16 cellular contexts compared by ENCODE assay signal in genomic region chr19:40641306-40641705, GRCh38. TPM values are rescaled to one million over a fixed set of nuclear protein-coding genes. Genes with fewer than 3 reads are reported as not detected.
DNase-seq lines count a peak whose midpoint lies in the region; ATAC-seq, FAIRE-seq and TF ChIP-seq lines count a peak whose summit lies in the region.
"Had no signal": no experiment of that assay in that cellular context is flagged by ENCODE, and none has a peak within 500 bp of the region (broad histone marks: within the 10 kb centered on the region; RNA-seq: fewer than 3 reads in every experiment).

No MANE protein-coding gene starts in this region.

- dilution Hi-C loops in endothelial cell of umbilical vein (cut with MboI; ENCODE audit: extremely low pct_ligation_motif_present, low sequenced_read_pairs), result no loop called here

- no peak overlapping the region for H3K4me3 Mint-ChIP-seq in HFFc6
- H3K4me3 Mint-ChIP-seq: activated naive CD8-positive, alpha-beta T cell treated with anti-CD3 and anti-CD28 coated beads, Interleukin-2, amount 10 ng/mL, durations not matched to agents 7 days and 5 days; T-helper 17 cell had no signal

- H3K9me3 ChIP-seq in endothelial cell of umbilical vein (replicated peaks; ENCODE audit: control insufficient read depth, insufficient read depth, low read length), result no peaks in the 10 kb centered on the region
- H3K9me3 ChIP-seq in lower lobe of right lung, result no peaks in the 10 kb centered on the region
- H3K9me3 ChIP-seq in tibial artery, result no peaks in the 10 kb centered on the region

- DNase-seq in HFFc6, result no peak
- no peak for DNase-seq in endothelial cell of umbilical vein (ENCODE audit: low read depth, low spot score)
- no peak for DNase-seq in lower lobe of right lung
- no peak for DNase-seq in tibial artery
- DNase-seq in NCI-H1436 (lab: John Stamatoyannopoulos, UW), result no peak
- DNase-seq in GM12891 (ENCODE audit: insufficient read length, low spot score), result no peak
- no peak for DNase-seq in stimulated activated CD4-positive, alpha-beta T cell treated with anti-CD3 and anti-CD28 coated beads, Interleukin-1b, Interleukin-23, amount 100 ng/mL, for 48 hours
- DNase-seq: activated naive CD8-positive, alpha-beta T cell treated with anti-CD3 and anti-CD28 coated beads, Interleukin-2, amount 10 ng/mL, durations not matched to agents 7 days and 5 days; HCEC 1CT; NCI-H1092; NCI-H2081 treated with DMSO at 0.1 percent for 48 hours; NCI-H510A treated with DMSO at 0.1 percent for 48 hours; stimulated activated naive CD4-positive, alpha-beta T cell; T-helper 17 cell had no signal

- POLR2A ChIA-PET in endothelial cell of umbilical vein (lab: Charles Lee), result no interaction called here

- H3K27ac ChIP-seq in endothelial cell of umbilical vein (ENCODE audit: insufficient read depth, low read depth, low read length), result no peak overlapping the region
- peak overlapping the region; percentile 46 for H3K27ac ChIP-seq in lower lobe of right lung
- H3K27ac ChIP-seq in tibial artery, result peak overlapping the region; percentile 73 to 78

- ATAC-seq in lower lobe of right lung, result no peak
- no peak for ATAC-seq in GM18867 (IDR thresholded peaks at IDR 0.05; ENCODE audit: unreplicated experiment)
- ATAC-seq: T-helper 17 cell had no signal

- H3K4me1 ChIP-seq in endothelial cell of umbilical vein (ENCODE audit: control insufficient read depth, extremely low read depth, insufficient read depth, low read length) (peaks cover 20% of the 10 kb centered on the region), lower lobe of right lung (peaks cover 15% of the 10 kb centered on the region), tibial artery (peaks cover 0 to 63% (median 37%) of the 10 kb centered on the region in 4 donors)

- TF ChIP-seq CTCF in HFFc6 (IDR thresholded peaks at IDR 0.05), result no peak
- no peak for TF ChIP-seq CTCF in endothelial cell of umbilical vein (IDR thresholded peaks at IDR 0.05; ENCODE audit: extremely low read depth in 1 of 2, insufficient read depth in 1 of 2, low read depth in 1 of 2, low read length in 2 of 2)
- no peak for TF ChIP-seq CTCF in lower lobe of right lung (IDR thresholded peaks at IDR 0.05)
- TF ChIP-seq CTCF in tibial artery (IDR thresholded peaks at IDR 0.05), result no peak

- H3K27me3 Mint-ChIP-seq in HFFc6 (ENCODE audit: insufficient read depth), result peaks cover 3% of the 10 kb centered on the region; the same call in 1 of the 2 replicates

- H3K36me3 ChIP-seq in endothelial cell of umbilical vein (ENCODE audit: control insufficient read depth in 2 of 2, extremely low read depth in 1 of 2, insufficient read depth in 2 of 2, low read length in 2 of 2), result no peaks in the 10 kb centered on the region
- no peaks in the 10 kb centered on the region for H3K36me3 ChIP-seq in lower lobe of right lung
- H3K36me3 ChIP-seq in tibial artery, result no peaks in the 10 kb centered on the region

- no peaks in the 10 kb centered on the region for H3K27me3 ChIP-seq in endothelial cell of umbilical vein (ENCODE audit: control insufficient read depth in 2 of 2, insufficient read depth in 2 of 2, low read length in 2 of 2)
- H3K27me3 ChIP-seq in lower lobe of right lung (ENCODE audit: low read depth), result peaks cover 5% of the 10 kb centered on the region
- H3K27me3 ChIP-seq in tibial artery, result no peaks in the 10 kb centered on the region

- no peak overlapping the region for H3K4me3 ChIP-seq in endothelial cell of umbilical vein (replicated peaks in 1 of 3; ENCODE audit: insufficient read depth in 1 of 3, low read depth in 1 of 3, low read length in 3 of 3)
- no peak overlapping the region for H3K4me3 ChIP-seq in lower lobe of right lung
- H3K4me3 ChIP-seq in tibial artery, result no peak overlapping the region

- peaks cover 46% of the 10 kb centered on the region for H3K4me1 Mint-ChIP-seq in HFFc6 (ENCODE audit: low read depth)

- CTCF ChIA-PET in endothelial cell of umbilical vein (lab: Charles Lee), result interaction anchor here (0.6 kb wide), 1 partner anchor 349 kb away, joined by 3 read pairs; no protein-coding TSS in a partner anchor

- peak overlapping the region; percentile 21 for H3K9ac ChIP-seq in endothelial cell of umbilical vein (replicated peaks; ENCODE audit: extremely low read depth, insufficient read depth, low read length)

- no peaks in the 10 kb centered on the region for H4K20me1 ChIP-seq in endothelial cell of umbilical vein (replicated peaks; ENCODE audit: control insufficient read depth, extremely low read depth, insufficient read depth, low read length)

- FAIRE-seq in endothelial cell of umbilical vein (lab: Jason Lieb, UNC) (no peak), GM12891 (lab: Jason Lieb, UNC) (no peak)
- FAIRE-seq: urothelium cell line had no signal

- BruUV-seq in endothelial cell of umbilical vein (replicated peaks; lab: Mats Ljungman, UMichigan), result no TSS peak

- peak overlapping the region; percentile 59 for H3K27ac Mint-ChIP-seq in HFFc6
- H3K27ac Mint-ChIP-seq: activated naive CD8-positive, alpha-beta T cell treated with anti-CD3 and anti-CD28 coated beads, Interleukin-2, amount 10 ng/mL, durations not matched to agents 7 days and 5 days; T-helper 17 cell had no signal

- TF ChIP-seq POLR2A in endothelial cell of umbilical vein (IDR thresholded peaks at IDR 0.05; ENCODE audit: low read depth, low read length) (no peak), GM12891 (IDR thresholded peaks at IDR 0.05; ENCODE audit: low read depth, low read length) (no peak)

- no peaks in the 10 kb centered on the region for H3K9me1 ChIP-seq in endothelial cell of umbilical vein (replicated peaks; ENCODE audit: control insufficient read depth, extremely low read depth, insufficient read depth, low read length)

- intact Hi-C loops in endothelial cell of umbilical vein (cut with micrococcal nuclease), result no loop called here
- intact Hi-C loops in lower lobe of right lung (cut with DNase I), result no loop called here
- intact Hi-C loops in tibial artery (cut with DNase I; ENCODE audit: low total_unique reads), result no loop called here

- H3K4me2 ChIP-seq in endothelial cell of umbilical vein (ENCODE audit: insufficient read depth, low read length), result peak overlapping the region; percentile 9

- peak overlapping the region; percentile 70 for H2AFZ ChIP-seq in endothelial cell of umbilical vein (ENCODE audit: low read depth, low read length)

- H3K9me3 Mint-ChIP-seq in HFFc6, result no peaks in the 10 kb centered on the region
- H3K9me3 Mint-ChIP-seq: activated naive CD8-positive, alpha-beta T cell treated with anti-CD3 and anti-CD28 coated beads, Interleukin-2, amount 10 ng/mL, durations not matched to agents 7 days and 5 days had no signal

- H3K36me3 Mint-ChIP-seq in HFFc6 (ENCODE audit: low read depth), result no peaks in the 10 kb centered on the region
- H3K36me3 Mint-ChIP-seq: activated naive CD8-positive, alpha-beta T cell treated with anti-CD3 and anti-CD28 coated beads, Interleukin-2, amount 10 ng/mL, durations not matched to agents 7 days and 5 days had no signal

- no peaks in the 10 kb centered on the region for H3K79me2 ChIP-seq in endothelial cell of umbilical vein (ENCODE audit: control insufficient read depth, insufficient read depth, low read length)

TF ChIP-seq in endothelial cell of umbilical vein, 7 proteins besides CTCF, POLR2A, EP300 and RAD21:
- TF ChIP-seq POLR2AphosphoS5 (IDR thresholded peaks at IDR 0.05; ENCODE audit: insufficient read depth, low read depth, low read length), result no peak

TF ChIP-seq in GM12891, 5 proteins besides CTCF, POLR2A, EP300 and RAD21:
- no peak for TF ChIP-seq PAX5 (IDR thresholded peaks at IDR 0.05; ENCODE audit: insufficient read depth, low read length, severe bottlenecking)
- no peak for TF ChIP-seq POU2F2 (IDR thresholded peaks at IDR 0.05; ENCODE audit: low read depth, low read length)
- no peak for TF ChIP-seq POLR2AphosphoS5 (IDR thresholded peaks at IDR 0.05; ENCODE audit: low read depth, low read length)
- no peak for TF ChIP-seq TAF1 (IDR thresholded peaks at IDR 0.05; ENCODE audit: low read depth, low read length)
- TF ChIP-seq SPI1 (IDR thresholded peaks at IDR 0.05; ENCODE audit: low read depth, low read length), result no peak

RNA-seq across cellular contexts. Expression of gene LTBP4, which starts 40.1 kb away (rescaled TPM):
- total RNA-seq in HFFc6 (2021; fragmentation: NEBNext Ultra II Directional; extraction: Animal tissue kit (Norgen Biotek cat#: 25700)), result 10 to 100 TPM; 36.6 to 54.9 (median 51.4) TPM
- total RNA-seq in endothelial cell of umbilical vein, result 38.0 and 67.4 TPM in 2 replicates
- polyA plus RNA-seq in endothelial cell of umbilical vein, result 25.9 and 31.4 TPM in 2 replicates
- polyA plus RNA-seq in endothelial cell of umbilical vein (2011; cell fraction: cytosol; rRNA removed), result 17.5 and 20.4 TPM in 2 replicates
- 93.6 and 95.8 TPM in 2 replicates for polyA plus RNA-seq in endothelial cell of umbilical vein (2011; cell fraction: nucleus; rRNA removed)
- polyA plus RNA-seq in endothelial cell of umbilical vein (2012), result 72.8 and 137 TPM in 2 replicates
- polyA minus RNA-seq in endothelial cell of umbilical vein, result 18.8 and 20.0 TPM in 2 replicates
- polyA minus RNA-seq in endothelial cell of umbilical vein (2011; cell fraction: cytosol; rRNA and poly(A)+ RNA removed), result 34.3 TPM
- polyA minus RNA-seq in endothelial cell of umbilical vein (2011; cell fraction: nucleus; rRNA and poly(A)+ RNA removed), result 17.3 and 24.0 TPM in 2 replicates
- total RNA-seq in lower lobe of right lung, result 316 TPM
- polyA plus RNA-seq in GM12891 (2012; ENCODE audit: low read depth, missing spikeins), result 15.3 TPM

RNA-seq across cellular contexts. Expression of gene NUMBL, which starts 49.1 kb away (rescaled TPM):
- 10 to 100 TPM; 49.1 to 58.3 (median 53.6) TPM for total RNA-seq in HFFc6 (2021; fragmentation: NEBNext Ultra II Directional; extraction: Animal tissue kit (Norgen Biotek cat#: 25700))
- total RNA-seq in endothelial cell of umbilical vein (46.7 and 47.4 TPM in 2 replicates), lower lobe of right lung (17.7 TPM)
- polyA plus RNA-seq in endothelial cell of umbilical vein, result 21.5 and 31.5 TPM in 2 replicates
- 13.6 and 17.7 TPM in 2 replicates for polyA plus RNA-seq in endothelial cell of umbilical vein (2011; cell fraction: cytosol; rRNA removed)
- 38.5 and 40.1 TPM in 2 replicates for polyA plus RNA-seq in endothelial cell of umbilical vein (2011; cell fraction: nucleus; rRNA removed)
- 15.4 and 26.4 TPM in 2 replicates for polyA plus RNA-seq in endothelial cell of umbilical vein (2012)
- 17.6 and 21.3 TPM in 2 replicates for polyA minus RNA-seq in endothelial cell of umbilical vein
- 5.1 TPM for polyA minus RNA-seq in endothelial cell of umbilical vein (2011; cell fraction: cytosol; rRNA and poly(A)+ RNA removed)
- polyA minus RNA-seq in endothelial cell of umbilical vein (2011; cell fraction: nucleus; rRNA and poly(A)+ RNA removed), result 14.5 and 15.2 TPM in 2 replicates
- polyA plus RNA-seq in GM12891 (2012; ENCODE audit: low read depth, missing spikeins), result 4.1 TPM
